In genomic region chr3:51659942-51660341, GRCh38 we compare ENCODE assay signal across 25 cellular contexts. TPM values are rescaled to one million over a fixed set of nuclear protein-coding genes. Genes with fewer than 3 reads are reported as not detected.
"Had no signal": no experiment of that assay in that cellular context is flagged by ENCODE, and none has a peak within 500 bp of the region (broad histone marks: within the 10 kb centered on the region; RNA-seq: fewer than 3 reads in every experiment).

No MANE protein-coding gene starts in this region.

- H3K4me3 ChIP-seq: colonic mucosa, esophagus squamous epithelium, gastrocnemius medialis, heart right ventricle, left ventricle myocardium inferior, lower lobe of right lung had no signal

- ATAC-seq: effector memory CD8-positive, alpha-beta T cell; esophagus mucosa; gastrocnemius medialis; heart right ventricle; left cardiac atrium; lower lobe of right lung had no signal

- H3K9me3 ChIP-seq: colonic mucosa, esophagus squamous epithelium, gastrocnemius medialis, heart right ventricle, left ventricle myocardium inferior, lower lobe of right lung had no signal

- FAIRE-seq: endometrium, islet of Langerhans, keratinocyte had no signal

- H3K36me3 ChIP-seq: colonic mucosa had no signal

- DNase-seq: colonic mucosa; cortex of kidney; effector CD8-positive, alpha-beta T cell; effector memory CD8-positive, alpha-beta T cell; endodermal cell; erythroblast; esophagus squamous epithelium; foreskin fibroblast; foreskin melanocyte; gastrocnemius medialis; glutamatergic neuron; head of caudate nucleus; heart right ventricle; hippocampal formation; left cardiac atrium; left ventricle myocardium inferior; lower lobe of right lung; mesendoderm; midbrain had no signal

- H3K27me3 ChIP-seq: colonic mucosa, esophagus squamous epithelium, gastrocnemius medialis, heart right ventricle had no signal

- H3K27ac ChIP-seq: colonic mucosa, epithelial cell of prostate, esophagus squamous epithelium, gastrocnemius medialis, heart right ventricle, left ventricle myocardium inferior, lower lobe of right lung had no signal

- H3K4me1 ChIP-seq: colonic mucosa, esophagus squamous epithelium, gastrocnemius medialis, left ventricle myocardium inferior, lower lobe of right lung had no signal

RNA-seq across cellular contexts. Expression of gene GRM2, which starts 46.9 kb away (rescaled TPM):
- total RNA-seq: kidney epithelial cell had no signal
